8 cellular contexts compared by ENCODE assay signal in the genomic region with DNA sequence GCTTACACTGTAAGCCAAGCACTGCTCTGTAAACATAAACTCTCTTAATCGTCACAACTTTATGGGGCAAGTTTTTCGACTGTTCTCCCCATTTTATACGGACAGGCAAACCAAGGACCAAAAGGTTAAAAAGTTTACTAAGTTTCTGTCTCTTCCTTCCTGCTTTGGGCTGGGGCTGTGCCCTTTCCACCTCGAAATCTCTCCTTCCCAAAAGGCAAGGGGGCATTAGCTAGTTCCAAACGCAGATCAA. TPM values are rescaled to one million over a fixed set of nuclear protein-coding genes. Genes with fewer than 3 reads are reported as not detected.
A peak's percentile ranks its signal among the peaks of the same experiment; 100 is the strongest.
DNase-seq lines count a peak whose midpoint lies in the region; ATAC-seq, FAIRE-seq and TF ChIP-seq lines count a peak whose summit lies in the region.

No MANE protein-coding gene starts in this region.

- H3K9ac ChIP-seq in astrocyte (ENCODE audit: low read length): peak overlapping the region; percentile 99
- peak overlapping the region; percentile 97 to 100 for H3K9ac ChIP-seq in liver (ENCODE audit: low read depth in 1 of 2, low read length in 2 of 2)

- WGBS in liver: under 1% methylated on average over 5 of the region's 5 CpGs
- 0 to 1% methylated on average over 5 of the region's 5 CpGs for WGBS in thyroid gland, 2 donors

- CTCF ChIA-PET in activated CD8-positive, alpha-beta memory T cell treated with anti-CD3 and anti-CD28 coated beads, Interleukin-2, amount 10 ng/mL, durations not matched to agents 7 days and 5 days (lab: Charles Lee): interaction anchor here (0.6 to 10.1 kb wide), 37 partner anchors 8 to 972 kb away, joined by 3 to 399 read pairs (median 6); a partner anchor contains a TSS

- peaks cover 44% of the 10 kb centered on the region for H3K4me1 ChIP-seq in astrocyte (ENCODE audit: insufficient read depth, low read length)
- peaks cover 9 to 48% (median 40%) of the 10 kb centered on the region in 4 donors for H3K4me1 ChIP-seq in liver (ENCODE audit: control insufficient read depth in 4 of 4, insufficient read depth in 4 of 4, low read length in 3 of 4)
- peaks cover 38 to 52% of the 10 kb centered on the region in 2 donors for H3K4me1 ChIP-seq in thyroid gland

- H3K9me3 Mint-ChIP-seq in activated CD8-positive, alpha-beta memory T cell treated with anti-CD3 and anti-CD28 coated beads, Interleukin-2, amount 10 ng/mL, durations not matched to agents 7 days and 5 days (ENCODE audit: low read depth): no peaks in the 10 kb centered on the region
- H3K9me3 Mint-ChIP-seq in astrocyte (ENCODE audit: unreplicated experiment): no peaks in the 10 kb centered on the region

- no peak for TF ChIP-seq POLR2A in thyroid gland (IDR thresholded peaks at IDR 0.05)

- TF ChIP-seq RAD21 in liver (IDR thresholded peaks at IDR 0.05): no peak

- H3K27me3 ChIP-seq in astrocyte (ENCODE audit: insufficient read depth, low read length): no peaks in the 10 kb centered on the region
- H3K27me3 ChIP-seq in liver (ENCODE audit: control insufficient read depth in 4 of 4, insufficient read depth in 4 of 4, low read length in 3 of 4): no peaks in the 10 kb centered on the region
- no peaks in the 10 kb centered on the region for H3K27me3 ChIP-seq in thyroid gland

- H3K4me1 Mint-ChIP-seq in activated CD8-positive, alpha-beta memory T cell treated with anti-CD3 and anti-CD28 coated beads, Interleukin-2, amount 10 ng/mL, durations not matched to agents 7 days and 5 days: peaks cover 52% of the 10 kb centered on the region
- H3K4me1 Mint-ChIP-seq in astrocyte (ENCODE audit: low read depth, unreplicated experiment): peaks cover 16% of the 10 kb centered on the region

- peak overlapping the region; percentile 87 for H3K4me3 Mint-ChIP-seq in activated CD8-positive, alpha-beta memory T cell treated with anti-CD3 and anti-CD28 coated beads, Interleukin-2, amount 10 ng/mL, durations not matched to agents 7 days and 5 days
- H3K4me3 Mint-ChIP-seq in astrocyte (ENCODE audit: unreplicated experiment): peak overlapping the region; percentile 94

- H3K36me3 ChIP-seq in astrocyte (ENCODE audit: insufficient read depth, low read length) (peaks cover 4% of the 10 kb centered on the region), liver (ENCODE audit: control insufficient read depth in 4 of 4, insufficient read depth in 3 of 4, low read depth in 1 of 4, low read length in 3 of 4) (peaks cover 0 to 4% (median 1%) of the 10 kb centered on the region in 4 donors), thyroid gland (peaks cover 11 to 12% of the 10 kb centered on the region in 2 donors)

- intact Hi-C loops in thyroid gland (cut with DNase I): loop anchor here (2.0 kb wide), 1 partner anchor 46 kb away; no protein-coding TSS in a partner anchor

- H3K4me3 ChIP-seq in astrocyte (ENCODE audit: insufficient read depth, low read depth, low read length) (peak overlapping the region; percentile 98), liver (ENCODE audit: low read depth in 1 of 3, low read length in 3 of 3) (peak overlapping the region; percentile 78 to 90 (median 84)), thyroid gland (replicated peaks in 1 of 3) (peak overlapping the region; percentile 1 to 99 (median 75))

- H4K20me1 ChIP-seq in astrocyte (ENCODE audit: insufficient read depth, low read length): peaks cover 58% of the 10 kb centered on the region

- no peak overlapping the region for H2AFZ ChIP-seq in astrocyte (ENCODE audit: low read depth, low read length)

- no peak for ATAC-seq in activated CD8-positive, alpha-beta memory T cell treated with anti-CD3 and anti-CD28 coated beads, Interleukin-2, amount 10 ng/mL, durations not matched to agents 7 days and 5 days
- no peak for ATAC-seq in HG03095 (IDR thresholded peaks at IDR 0.05; ENCODE audit: unreplicated experiment)

- peaks cover 35% of the 10 kb centered on the region for H3K36me3 Mint-ChIP-seq in activated CD8-positive, alpha-beta memory T cell treated with anti-CD3 and anti-CD28 coated beads, Interleukin-2, amount 10 ng/mL, durations not matched to agents 7 days and 5 days
- peaks cover 9% of the 10 kb centered on the region for H3K36me3 Mint-ChIP-seq in astrocyte (ENCODE audit: low read depth, unreplicated experiment)

- H3K27ac Mint-ChIP-seq in activated CD8-positive, alpha-beta memory T cell treated with anti-CD3 and anti-CD28 coated beads, Interleukin-2, amount 10 ng/mL, durations not matched to agents 7 days and 5 days: peak overlapping the region; percentile 99
- peak overlapping the region; percentile 99 for H3K27ac Mint-ChIP-seq in astrocyte (ENCODE audit: unreplicated experiment)

- DNase-seq in activated CD8-positive, alpha-beta memory T cell treated with anti-CD3 and anti-CD28 coated beads, Interleukin-2, amount 10 ng/mL, durations not matched to agents 7 days and 5 days: no peak
- no peak for DNase-seq in activated CD8-positive, alpha-beta memory T cell treated with anti-CD3 and anti-CD28 coated beads, Interleukin-2, amount 50 U/mL, for 4 hours
- no peak for DNase-seq in astrocyte (ENCODE audit: low read depth)
- DNase-seq in thyroid gland: no peak
- no peak for DNase-seq in epidermal melanocyte (ENCODE audit: insufficient read length, low spot score)
- no peak for DNase-seq in NCI-H1105 (lab: John Stamatoyannopoulos, UW)

- no peaks in the 10 kb centered on the region for H3K27me3 Mint-ChIP-seq in activated CD8-positive, alpha-beta memory T cell treated with anti-CD3 and anti-CD28 coated beads, Interleukin-2, amount 10 ng/mL, durations not matched to agents 7 days and 5 days
- no peaks in the 10 kb centered on the region for H3K27me3 Mint-ChIP-seq in astrocyte (ENCODE audit: low read depth, unreplicated experiment)

- FAIRE-seq in astrocyte (lab: Jason Lieb, UNC): no peak

- H3K27ac ChIP-seq in astrocyte (ENCODE audit: low read depth, low read length): peak overlapping the region; percentile 95
- peak overlapping the region; percentile 100 for H3K27ac ChIP-seq in liver (ENCODE audit: low read depth in 1 of 2, low read length in 2 of 2)
- peak overlapping the region; percentile 100 for H3K27ac ChIP-seq in thyroid gland

- peak overlapping the region; percentile 83 for H3K4me2 ChIP-seq in astrocyte (ENCODE audit: low read length)

- H3K79me2 ChIP-seq in astrocyte (ENCODE audit: insufficient read depth, low read length): peaks cover 58% of the 10 kb centered on the region

- no peak for TF ChIP-seq CTCF in astrocyte (IDR thresholded peaks at IDR 0.05; ENCODE audit: insufficient read depth, low read depth, low read length)
- no peak for TF ChIP-seq CTCF in liver (IDR thresholded peaks at IDR 0.05; ENCODE audit: low read depth, low read length, missing input control)
- TF ChIP-seq CTCF in thyroid gland (IDR thresholded peaks at IDR 0.05): no peak

- H3K9me3 ChIP-seq in astrocyte (ENCODE audit: insufficient read depth, low read depth, low read length) (no peaks in the 10 kb centered on the region), liver (ENCODE audit: control insufficient read depth in 4 of 4, low read length in 3 of 4) (no peaks in the 10 kb centered on the region), thyroid gland (no peaks in the 10 kb centered on the region)

TF ChIP-seq in liver, 16 proteins besides CTCF, POLR2A, EP300 and RAD21 (continues in another document):
- TF ChIP-seq, protein P1, sequence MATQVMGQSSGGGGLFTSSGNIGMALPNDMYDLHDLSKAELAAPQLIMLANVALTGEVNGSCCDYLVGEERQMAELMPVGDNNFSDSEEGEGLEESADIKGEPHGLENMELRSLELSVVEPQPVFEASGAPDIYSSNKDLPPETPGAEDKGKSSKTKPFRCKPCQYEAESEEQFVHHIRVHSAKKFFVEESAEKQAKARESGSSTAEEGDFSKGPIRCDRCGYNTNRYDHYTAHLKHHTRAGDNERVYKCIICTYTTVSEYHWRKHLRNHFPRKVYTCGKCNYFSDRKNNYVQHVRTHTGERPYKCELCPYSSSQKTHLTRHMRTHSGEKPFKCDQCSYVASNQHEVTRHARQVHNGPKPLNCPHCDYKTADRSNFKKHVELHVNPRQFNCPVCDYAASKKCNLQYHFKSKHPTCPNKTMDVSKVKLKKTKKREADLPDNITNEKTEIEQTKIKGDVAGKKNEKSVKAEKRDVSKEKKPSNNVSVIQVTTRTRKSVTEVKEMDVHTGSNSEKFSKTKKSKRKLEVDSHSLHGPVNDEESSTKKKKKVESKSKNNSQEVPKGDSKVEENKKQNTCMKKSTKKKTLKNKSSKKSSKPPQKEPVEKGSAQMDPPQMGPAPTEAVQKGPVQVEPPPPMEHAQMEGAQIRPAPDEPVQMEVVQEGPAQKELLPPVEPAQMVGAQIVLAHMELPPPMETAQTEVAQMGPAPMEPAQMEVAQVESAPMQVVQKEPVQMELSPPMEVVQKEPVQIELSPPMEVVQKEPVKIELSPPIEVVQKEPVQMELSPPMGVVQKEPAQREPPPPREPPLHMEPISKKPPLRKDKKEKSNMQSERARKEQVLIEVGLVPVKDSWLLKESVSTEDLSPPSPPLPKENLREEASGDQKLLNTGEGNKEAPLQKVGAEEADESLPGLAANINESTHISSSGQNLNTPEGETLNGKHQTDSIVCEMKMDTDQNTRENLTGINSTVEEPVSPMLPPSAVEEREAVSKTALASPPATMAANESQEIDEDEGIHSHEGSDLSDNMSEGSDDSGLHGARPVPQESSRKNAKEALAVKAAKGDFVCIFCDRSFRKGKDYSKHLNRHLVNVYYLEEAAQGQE (IDR thresholded peaks at IDR 0.05): no peak
- no peak for TF ChIP-seq SP1 (IDR thresholded peaks at IDR 0.05)

RNA-seq across cellular contexts. Expression of a gene that starts 2.2 kb away (rescaled TPM):
- 100 to 1,000 TPM; 498 to 501 TPM for total RNA-seq in activated CD8-positive, alpha-beta memory T cell treated with anti-CD3 and anti-CD28 coated beads, Interleukin-2, amount 10 ng/mL, durations not matched to agents 7 days and 5 days
- total RNA-seq in astrocyte (151 and 161 TPM in 2 replicates), liver (100 to 1,000 TPM in 1 of 2 donors, 10 to 100 TPM in 1; 36.9 to 103 TPM), thyroid gland (100 to 1,000 TPM; 193 to 394 (median 316) TPM)
- 10 to 100 TPM; 12.8 to 46.7 TPM for polyA plus RNA-seq in liver

RNA-seq across cellular contexts. Expression of a gene that starts 4.9 kb away (rescaled TPM):
- 1 to 10 TPM; 2.2 to 3.1 TPM for total RNA-seq in activated CD8-positive, alpha-beta memory T cell treated with anti-CD3 and anti-CD28 coated beads, Interleukin-2, amount 10 ng/mL, durations not matched to agents 7 days and 5 days
- total RNA-seq in astrocyte: 1.3 and 1.7 TPM in 2 replicates
- 1 to 10 TPM in 1 of 2 donors, under 1 TPM in 1; 0.19 to 2.4 TPM for total RNA-seq in liver
- under 1 TPM; 0.43 to 0.64 TPM for polyA plus RNA-seq in liver
- 10 to 100 TPM in 1 of 4 donors, 1 to 10 TPM in 3; 5.7 to 17.0 (median 8.9) TPM for total RNA-seq in thyroid gland

RNA-seq across cellular contexts. Expression of a gene that starts 43.7 kb away (rescaled TPM):
- 100 to 1,000 TPM; 209 to 236 TPM for total RNA-seq in activated CD8-positive, alpha-beta memory T cell treated with anti-CD3 and anti-CD28 coated beads, Interleukin-2, amount 10 ng/mL, durations not matched to agents 7 days and 5 days
- total RNA-seq in astrocyte: 102 and 127 TPM in 2 replicates
- total RNA-seq in liver: 100 to 1,000 TPM in 1 of 2 donors, 10 to 100 TPM in 1; 42.4 to 100 TPM
- 10 to 100 TPM; 68.4 to 81.9 TPM for polyA plus RNA-seq in liver
- total RNA-seq in thyroid gland: 100 to 1,000 TPM in 2 of 4 donors, 10 to 100 TPM in 2; 55.2 to 203 (median 140) TPM

RNA-seq across cellular contexts. Expression of a gene that starts 53.0 kb away (rescaled TPM):
- under 1 TPM; 0.14 to 0.23 TPM for total RNA-seq in activated CD8-positive, alpha-beta memory T cell treated with anti-CD3 and anti-CD28 coated beads, Interleukin-2, amount 10 ng/mL, durations not matched to agents 7 days and 5 days
- total RNA-seq in astrocyte: 0.64 and 0.70 TPM in 2 replicates
- total RNA-seq in liver: under 1 TPM; 0.51 to 0.75 TPM
- polyA plus RNA-seq in liver: under 1 TPM in 1 of 2 donors, not detected in 1; 0.23 TPM
- total RNA-seq in thyroid gland: 1 to 10 TPM in 1 of 4 donors, under 1 TPM in 2, not detected in 1; 0.27 to 1.4 (median 0.92) TPM
